Comparison of ENCODE assay signal across 19 cellular contexts in the genomic region with DNA sequence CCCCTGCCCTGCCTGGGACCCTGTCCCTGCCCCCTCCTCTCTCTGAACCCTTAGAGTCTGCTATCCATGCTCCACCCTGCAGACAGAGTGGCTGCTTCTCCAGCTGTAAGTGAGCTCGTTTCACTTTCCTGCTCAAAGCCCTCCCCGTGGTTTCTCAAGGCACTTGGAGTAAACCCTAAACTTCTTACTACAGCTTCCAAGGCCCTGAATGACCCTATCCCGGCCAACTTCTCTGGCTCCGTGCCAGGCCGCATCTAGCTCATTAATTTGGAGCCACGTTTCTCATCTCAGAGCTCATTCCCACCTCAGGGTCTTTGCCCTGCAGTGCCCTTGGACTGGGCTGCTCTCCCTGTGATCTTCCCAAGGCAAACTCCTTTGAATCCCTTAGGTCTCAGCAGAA.
DNase-seq lines count a peak whose midpoint lies in the region; ATAC-seq, FAIRE-seq and TF ChIP-seq lines count a peak whose summit lies in the region.
"Had no signal": no experiment of that assay in that cellular context is flagged by ENCODE, and none has a peak within 500 bp of the region (broad histone marks: within the 10 kb centered on the region; RNA-seq: fewer than 3 reads in every experiment).

No MANE protein-coding gene starts in this region.

- DNase-seq in activated naive CD4-positive, alpha-beta T cell treated with Interleukin-2 at 50 U/mL for 16 hours = no peak
- DNase-seq in HepG2 (ENCODE audit: low spot score) (no peak), upper lobe of left lung (no peak), occipital lobe (lab: John Stamatoyannopoulos, UW) (no peak)
- DNase-seq: CD8-positive, alpha-beta memory T cell; natural killer cell; NCI-H187 treated with DMSO at 0.1 percent for 48 hours; NCI-H510A treated with DMSO at 0.1 percent for 48 hours; SIG-M5 had no signal

- H3K27ac Mint-ChIP-seq in activated naive CD4-positive, alpha-beta T cell treated with anti-CD3 and anti-CD28 coated beads, Interleukin-2, amount 50 U/mL, for 24 hours = peak overlapping the region; percentile 37
- H3K27ac Mint-ChIP-seq in dendritic cell treated with granulocyte-macrophage colony-stimulating factor and Interleukin-4, amounts not matched to agents 40 ng/mL and 50 ng/mL, for 4 days = peak overlapping the region; percentile 92
- H3K27ac Mint-ChIP-seq: activated T-helper 17 cell treated with anti-CD3 and anti-CD28 coated beads, Interleukin-2, amount 50 U/mL, for 72 hours; CD8-positive, alpha-beta memory T cell; natural killer cell; stimulated activated memory B cell treated with anti-CD40 and anti-IgM and Interleukin-4, amounts not matched to agents 10 μg/mL and 1 μg/mL and 100 μg/mL, for 72 hours; WTC11 had no signal

- H3K27ac ChIP-seq in HepG2 (ENCODE audit: extremely low read length, insufficient read depth, low read length) = no peak overlapping the region
- H3K27ac ChIP-seq in upper lobe of left lung = no peak overlapping the region
- H3K27ac ChIP-seq: tibial nerve had no signal

- no peak overlapping the region for H3K4me3 Mint-ChIP-seq in activated naive CD4-positive, alpha-beta T cell treated with anti-CD3 and anti-CD28 coated beads, Interleukin-2, amount 50 U/mL, for 24 hours
- H3K4me3 Mint-ChIP-seq in dendritic cell treated with granulocyte-macrophage colony-stimulating factor and Interleukin-4, amounts not matched to agents 40 ng/mL and 50 ng/mL, for 4 days = no peak overlapping the region
- H3K4me3 Mint-ChIP-seq: activated T-helper 17 cell treated with anti-CD3 and anti-CD28 coated beads, Interleukin-2, amount 50 U/mL, for 72 hours; CD8-positive, alpha-beta memory T cell; natural killer cell; stimulated activated memory B cell treated with anti-CD40 and anti-IgM and Interleukin-4, amounts not matched to agents 10 μg/mL and 1 μg/mL and 100 μg/mL, for 72 hours; WTC11 had no signal

- no peaks in the 10 kb centered on the region for H3K4me1 ChIP-seq in HepG2 (ENCODE audit: insufficient read depth, low read length)
- H3K4me1 ChIP-seq in upper lobe of left lung = no peaks in the 10 kb centered on the region

- ATAC-seq in HepG2 (no peak), upper lobe of left lung (ENCODE audit: low FRiP score in 2 of 2) (peak; percentile 46 to 49), HG03432 (IDR thresholded peaks at IDR 0.05; ENCODE audit: unreplicated experiment) (no peak), HG02981 (IDR thresholded peaks at IDR 0.05; ENCODE audit: unreplicated experiment) (no peak)
- ATAC-seq: activated T-helper 17 cell treated with anti-CD3 and anti-CD28 coated beads, Interleukin-2, amount 50 U/mL, for 72 hours; natural killer cell; stimulated activated memory B cell treated with anti-CD40 and anti-IgM and Interleukin-4, amounts not matched to agents 10 μg/mL and 1 μg/mL and 100 μg/mL, for 72 hours; WTC11 had no signal

- no peak for FAIRE-seq in HepG2 (lab: Jason Lieb, UNC)
- FAIRE-seq: frontal cortex had no signal

- peaks cover 7% of the 10 kb centered on the region for H3K9me3 ChIP-seq in HepG2 (ENCODE audit: low read length)
- H3K9me3 ChIP-seq in upper lobe of left lung = peaks cover 0 to 6% (median 3%) of the 10 kb centered on the region in 4 donors

- intact Hi-C loops in dendritic cell treated with granulocyte-macrophage colony-stimulating factor and Interleukin-4, amounts not matched to agents 40 ng/mL and 50 ng/mL, for 4 days (cut with micrococcal nuclease) = loop anchor here (5.0 to 10.0 kb wide), 3 partner anchors 193 to 397 kb away; no protein-coding TSS in a partner anchor
- intact Hi-C loops in HepG2 (cut with micrococcal nuclease; ENCODE audit: unreplicated experiment) = no loop called here

- TF ChIP-seq RAD21 in HepG2 (CRISPR knock-in tag; IDR thresholded peaks at IDR 0.05) = no peak

- in situ Hi-C loops in HepG2 (cut with HindIII; ENCODE audit: extremely low pct_ligation_motif_present, low pct_unique_long_range_greater_than_20kb) = no loop called here

- no peaks in the 10 kb centered on the region for H3K27me3 Mint-ChIP-seq in activated naive CD4-positive, alpha-beta T cell treated with anti-CD3 and anti-CD28 coated beads, Interleukin-2, amount 50 U/mL, for 24 hours
- no peaks in the 10 kb centered on the region for H3K27me3 Mint-ChIP-seq in dendritic cell treated with granulocyte-macrophage colony-stimulating factor and Interleukin-4, amounts not matched to agents 40 ng/mL and 50 ng/mL, for 4 days
- H3K27me3 Mint-ChIP-seq: activated T-helper 17 cell treated with anti-CD3 and anti-CD28 coated beads, Interleukin-2, amount 50 U/mL, for 72 hours had no signal

- TF ChIP-seq EP300 in HepG2 (IDR thresholded peaks at IDR 0.05; ENCODE audit: low read depth in 2 of 2, low read length in 2 of 2) (no peak), HepG2 (CRISPR knock-in tag; IDR thresholded peaks at IDR 0.05; ENCODE audit: borderline replicate concordance) (no peak), upper lobe of left lung (IDR thresholded peaks at IDR 0.05) (no peak)

- POLR2A ChIA-PET in HepG2 (lab: Yijun Ruan, JAX) = no interaction called here

- no peaks in the 10 kb centered on the region for H3K4me1 Mint-ChIP-seq in activated naive CD4-positive, alpha-beta T cell treated with anti-CD3 and anti-CD28 coated beads, Interleukin-2, amount 50 U/mL, for 24 hours
- peaks cover 46% of the 10 kb centered on the region for H3K4me1 Mint-ChIP-seq in dendritic cell treated with granulocyte-macrophage colony-stimulating factor and Interleukin-4, amounts not matched to agents 40 ng/mL and 50 ng/mL, for 4 days (ENCODE audit: low read depth)
- H3K4me1 Mint-ChIP-seq: CD8-positive, alpha-beta memory T cell had no signal

- WGBS in HepG2 (ENCODE audit: low lambda C conversion rate) = 13% methylated on average over 6 of the region's 6 CpGs
- 50% methylated on average over 6 of the region's 6 CpGs for WGBS in upper lobe of left lung, 2 donors

- no peak overlapping the region for H2AFZ ChIP-seq in HepG2 (ENCODE audit: low read length)

- no TSS peak for BruUV-seq in HepG2 (replicated peaks; lab: Mats Ljungman, UMichigan)

- no peaks in the 10 kb centered on the region for H3K27me3 ChIP-seq in HepG2 (ENCODE audit: control insufficient read depth in 1 of 2, insufficient read depth in 2 of 2, low read length in 2 of 2)
- no peaks in the 10 kb centered on the region for H3K27me3 ChIP-seq in upper lobe of left lung
- H3K27me3 ChIP-seq: tibial nerve had no signal

- H3K79me2 ChIP-seq in HepG2 (ENCODE audit: insufficient read depth, low read length) = no peaks in the 10 kb centered on the region

- H3K9me3 Mint-ChIP-seq in activated naive CD4-positive, alpha-beta T cell treated with anti-CD3 and anti-CD28 coated beads, Interleukin-2, amount 50 U/mL, for 24 hours = peaks cover 7% of the 10 kb centered on the region
- peaks cover 23% of the 10 kb centered on the region for H3K9me3 Mint-ChIP-seq in dendritic cell treated with granulocyte-macrophage colony-stimulating factor and Interleukin-4, amounts not matched to agents 40 ng/mL and 50 ng/mL, for 4 days

- TF ChIP-seq POLR2A in HepG2 (IDR thresholded peaks at IDR 0.05; ENCODE audit: insufficient read depth in 1 of 2, low read depth in 2 of 2, low read length in 2 of 2) (no peak), upper lobe of left lung (IDR thresholded peaks at IDR 0.05) (no peak)

- H4K20me1 ChIP-seq in HepG2 (ENCODE audit: insufficient read depth, low read length) = no peaks in the 10 kb centered on the region

- no peak overlapping the region for H3K9ac ChIP-seq in HepG2 (ENCODE audit: insufficient read depth, low read depth, low read length)

- CTCF ChIA-PET in HepG2 (lab: Yijun Ruan, JAX; ENCODE audit: low intra/inter-chr PET ratio, low total read pairs) = no interaction called here

- TF ChIP-seq CTCF in HepG2 (CRISPR knock-in tag; IDR thresholded peaks at IDR 0.05) (no peak), upper lobe of left lung (IDR thresholded peaks at IDR 0.05) (no peak)

- H3K4me2 ChIP-seq in HepG2 (ENCODE audit: low read depth, low read length) = no peak overlapping the region

- no peak overlapping the region for H3K4me3 ChIP-seq in HepG2 (replicated peaks in 1 of 3; ENCODE audit: insufficient read depth in 1 of 3, low read depth in 2 of 3, low read length in 3 of 3)
- no peak overlapping the region for H3K4me3 ChIP-seq in upper lobe of left lung
- H3K4me3 ChIP-seq: lung, tibial nerve had no signal

- no peaks in the 10 kb centered on the region for H3K36me3 ChIP-seq in HepG2 (replicated peaks in 1 of 2; ENCODE audit: control insufficient read depth in 1 of 2, insufficient read depth in 2 of 2, low read length in 2 of 2)
- no peaks in the 10 kb centered on the region for H3K36me3 ChIP-seq in upper lobe of left lung
- H3K36me3 ChIP-seq: tibial nerve had no signal

- peaks cover 7% of the 10 kb centered on the region for H3K36me3 Mint-ChIP-seq in activated naive CD4-positive, alpha-beta T cell treated with anti-CD3 and anti-CD28 coated beads, Interleukin-2, amount 50 U/mL, for 24 hours
- no peaks in the 10 kb centered on the region for H3K36me3 Mint-ChIP-seq in dendritic cell treated with granulocyte-macrophage colony-stimulating factor and Interleukin-4, amounts not matched to agents 40 ng/mL and 50 ng/mL, for 4 days (ENCODE audit: low read depth)
- H3K36me3 Mint-ChIP-seq: WTC11 had no signal

TF ChIP-seq in HepG2, 621 proteins besides CTCF, POLR2A, EP300 and RAD21:
- no peak for TF ChIP-seq ZNF670 (CRISPR knock-in tag; IDR thresholded peaks at IDR 0.05; ENCODE audit: borderline replicate concordance)
- peak; percentile 31; the same call in 1 of the 2 replicates for TF ChIP-seq LCORL (IDR thresholded peaks at IDR 0.05)
- no peak for TF ChIP-seq LCORL (CRISPR knock-in tag; IDR thresholded peaks at IDR 0.05)
TF ChIP-seq in HepG2: peak in this region for 1.

Comparison
In these comparisons a context has a peak if more than half of its experiments do, and no peak if none do; other contexts are left out.
1. ATAC-seq: peak in upper lobe of left lung (2 of 2); none in HepG2 (single experiment), HG03432 (single experiment) and HG02981 (single experiment).